In the genomic region with DNA sequence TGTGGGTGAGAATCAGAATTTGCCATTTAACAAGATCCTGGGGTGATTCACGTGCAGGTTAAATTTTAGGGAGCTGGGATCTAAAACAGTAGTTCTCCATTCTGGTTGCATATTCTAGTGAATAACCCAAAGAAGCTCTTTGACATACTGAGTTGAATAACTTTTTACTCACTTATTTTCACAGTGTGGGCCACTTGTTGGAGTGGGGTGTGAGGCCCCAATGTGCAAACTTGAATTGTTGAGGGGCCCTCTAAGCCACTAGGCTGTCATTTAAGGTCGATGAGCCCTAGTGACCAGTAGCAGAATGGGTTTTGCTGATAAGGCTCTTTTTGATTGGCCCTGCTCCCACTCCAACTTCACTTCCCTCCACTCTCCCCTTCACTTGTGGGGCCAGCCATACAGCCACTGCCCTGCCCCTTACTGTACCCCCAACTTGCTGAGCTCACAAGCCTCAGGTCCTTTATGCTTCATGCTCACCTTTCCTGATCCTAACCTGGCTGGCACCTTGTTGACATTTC, we compare ENCODE assay signal across 1 cellular context.
TF ChIP-seq lines count a peak whose summit lies in the region.

No MANE protein-coding gene starts in this region.

TF ChIP-seq in HepG2, 621 proteins besides CTCF, POLR2A, EP300 and RAD21 (continued from another document):
- TF ChIP-seq, protein P1, sequence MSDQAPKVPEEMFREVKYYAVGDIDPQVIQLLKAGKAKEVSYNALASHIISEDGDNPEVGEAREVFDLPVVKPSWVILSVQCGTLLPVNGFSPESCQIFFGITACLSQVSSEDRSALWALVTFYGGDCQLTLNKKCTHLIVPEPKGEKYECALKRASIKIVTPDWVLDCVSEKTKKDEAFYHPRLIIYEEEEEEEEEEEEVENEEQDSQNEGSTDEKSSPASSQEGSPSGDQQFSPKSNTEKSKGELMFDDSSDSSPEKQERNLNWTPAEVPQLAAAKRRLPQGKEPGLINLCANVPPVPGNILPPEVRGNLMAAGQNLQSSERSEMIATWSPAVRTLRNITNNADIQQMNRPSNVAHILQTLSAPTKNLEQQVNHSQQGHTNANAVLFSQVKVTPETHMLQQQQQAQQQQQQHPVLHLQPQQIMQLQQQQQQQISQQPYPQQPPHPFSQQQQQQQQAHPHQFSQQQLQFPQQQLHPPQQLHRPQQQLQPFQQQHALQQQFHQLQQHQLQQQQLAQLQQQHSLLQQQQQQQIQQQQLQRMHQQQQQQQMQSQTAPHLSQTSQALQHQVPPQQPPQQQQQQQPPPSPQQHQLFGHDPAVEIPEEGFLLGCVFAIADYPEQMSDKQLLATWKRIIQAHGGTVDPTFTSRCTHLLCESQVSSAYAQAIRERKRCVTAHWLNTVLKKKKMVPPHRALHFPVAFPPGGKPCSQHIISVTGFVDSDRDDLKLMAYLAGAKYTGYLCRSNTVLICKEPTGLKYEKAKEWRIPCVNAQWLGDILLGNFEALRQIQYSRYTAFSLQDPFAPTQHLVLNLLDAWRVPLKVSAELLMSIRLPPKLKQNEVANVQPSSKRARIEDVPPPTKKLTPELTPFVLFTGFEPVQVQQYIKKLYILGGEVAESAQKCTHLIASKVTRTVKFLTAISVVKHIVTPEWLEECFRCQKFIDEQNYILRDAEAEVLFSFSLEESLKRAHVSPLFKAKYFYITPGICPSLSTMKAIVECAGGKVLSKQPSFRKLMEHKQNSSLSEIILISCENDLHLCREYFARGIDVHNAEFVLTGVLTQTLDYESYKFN (CRISPR knock-in tag; conservative IDR thresholded peaks at IDR 0.05): no peak
- TF ChIP-seq ZFP36 (IDR thresholded peaks at IDR 0.05; ENCODE audit: borderline replicate concordance, low read depth, low read length, partially characterized antibody): no peak
- no peak for TF ChIP-seq FIP1L1 (IDR thresholded peaks at IDR 0.05; ENCODE audit: borderline replicate concordance, insufficient read depth, low read depth, low read length)
- TF ChIP-seq, protein P2, sequence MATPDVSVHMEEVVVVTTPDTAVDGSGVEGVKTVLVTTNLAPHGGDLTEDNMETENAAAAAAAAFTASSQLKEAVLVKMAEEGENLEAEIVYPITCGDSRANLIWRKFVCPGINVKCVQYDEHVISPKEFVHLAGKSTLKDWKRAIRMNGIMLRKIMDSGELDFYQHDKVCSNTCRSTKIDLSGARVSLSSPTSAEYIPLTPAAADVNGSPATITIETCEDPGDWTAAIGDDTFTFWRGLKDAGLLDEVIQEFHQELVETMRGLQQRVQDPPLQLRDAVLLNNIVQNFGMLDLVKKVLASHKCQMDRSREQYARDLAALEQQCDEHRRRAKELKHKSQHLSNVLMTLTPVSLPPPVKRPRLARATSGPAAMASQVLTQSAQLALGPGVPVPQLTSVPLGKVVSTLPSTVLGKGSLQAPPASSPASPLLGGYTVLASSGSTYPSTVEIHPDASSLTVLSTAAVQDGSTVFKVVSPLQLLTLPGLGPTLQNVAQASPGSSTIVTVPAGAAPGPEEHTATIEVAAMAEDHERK (CRISPR knock-in tag; IDR thresholded peaks at IDR 0.05; ENCODE audit: low read depth): no peak
- TF ChIP-seq MAFK (conservative IDR thresholded peaks at IDR 0.05 in 1 of 2, IDR thresholded peaks at IDR 0.05 in 1 of 2; ENCODE audit: low read length in 2 of 2): peak; percentile 54 to 84; a peak in 3 of 4 replicates
- no peak for TF ChIP-seq ZSCAN29 (CRISPR knock-in tag; conservative IDR thresholded peaks at IDR 0.05)
- TF ChIP-seq MAFF (IDR thresholded peaks at IDR 0.05; ENCODE audit: low read depth, low read length): peak; percentile 73
